ENCODE assay signal across 10 cellular contexts in the genomic region with DNA sequence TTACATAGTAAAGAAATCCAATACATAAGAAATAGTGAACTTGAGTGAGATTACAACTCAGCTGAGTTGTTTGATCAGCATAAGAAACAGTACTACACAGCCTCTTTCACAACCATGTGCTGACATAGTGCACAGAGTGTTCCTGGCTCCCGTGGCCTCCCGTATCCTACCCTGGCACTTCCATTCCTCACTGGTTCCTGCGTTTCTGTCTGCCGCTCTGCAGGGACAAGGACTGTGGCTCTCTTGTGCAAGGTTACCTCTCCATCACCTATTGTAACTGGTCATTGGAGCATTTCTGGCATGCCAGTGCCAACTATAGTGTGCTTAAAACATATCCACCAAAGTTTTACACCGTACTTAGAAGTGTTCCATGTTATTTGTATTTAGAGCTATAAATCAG. TPM values are rescaled to one million over a fixed set of nuclear protein-coding genes. Genes with fewer than 3 reads are reported as not detected.
A peak's percentile ranks its signal among the peaks of the same experiment; 100 is the strongest.
DNase-seq lines count a peak whose midpoint lies in the region; ATAC-seq and TF ChIP-seq lines count a peak whose summit lies in the region.
"Had no signal": no experiment of that assay in that cellular context is flagged by ENCODE, and none has a peak within 500 bp of the region (broad histone marks: within the 10 kb centered on the region; RNA-seq: fewer than 3 reads in every experiment).

No MANE protein-coding gene starts in this region.

- H3K4me3 ChIP-seq in Loucy (ENCODE audit: low read length, poor library complexity, severe bottlenecking) (no peak overlapping the region), lung (no peak overlapping the region)

- peaks cover 34% of the 10 kb centered on the region for H3K4me1 Mint-ChIP-seq in chondrocyte (ENCODE audit: low read depth)

- no peaks in the 10 kb centered on the region for H3K36me3 Mint-ChIP-seq in chondrocyte (ENCODE audit: low read depth)

- ATAC-seq in lung (ENCODE audit: insufficient read depth, low FRiP score), result peak; percentile 82
- no peak for ATAC-seq in HG02763 (IDR thresholded peaks at IDR 0.05; ENCODE audit: unreplicated experiment)

- H3K4me2 ChIP-seq in Loucy (ENCODE audit: low read depth, low read length, poor library complexity, severe bottlenecking), result no peak overlapping the region

- peak overlapping the region; percentile 52 for H3K27ac Mint-ChIP-seq in chondrocyte (ENCODE audit: unreplicated experiment)
- H3K27ac Mint-ChIP-seq: nephron progenitor cell had no signal

- CTCF ChIA-PET in RWPE1 (lab: Yijun Ruan, JAX), result interaction anchor here (0.5 to 1.5 kb wide), 11 partner anchors 9 to 653 kb away, joined by 3 to 9 read pairs (median 3); no protein-coding TSS in a partner anchor

- H3K4me1 ChIP-seq in Loucy (ENCODE audit: insufficient read depth, low read length, poor library complexity, severe bottlenecking), result no peaks in the 10 kb centered on the region
- peaks cover 0 to 2% of the 10 kb centered on the region in 2 donors for H3K4me1 ChIP-seq in lung (ENCODE audit: control insufficient read depth in 2 of 2, insufficient read depth in 2 of 2, low read length in 2 of 2)

- H3K4me3 Mint-ChIP-seq in chondrocyte (ENCODE audit: unreplicated experiment), result no peak overlapping the region
- H3K4me3 Mint-ChIP-seq: nephron progenitor cell had no signal

- H2AFZ ChIP-seq in Loucy (ENCODE audit: low read length), result peak overlapping the region; percentile 11; the same call in 1 of the 2 replicates

- H3K9me3 Mint-ChIP-seq in chondrocyte (ENCODE audit: low read depth), result no peaks in the 10 kb centered on the region
- H3K9me3 Mint-ChIP-seq: nephron progenitor cell had no signal

- no peaks in the 10 kb centered on the region for H3K79me2 ChIP-seq in Loucy (ENCODE audit: insufficient read depth, low read length)

- H3K36me3 ChIP-seq in Loucy (ENCODE audit: insufficient read depth, low read length), result no peaks in the 10 kb centered on the region
- no peaks in the 10 kb centered on the region for H3K36me3 ChIP-seq in lung (ENCODE audit: control insufficient read depth in 2 of 2, insufficient read depth in 2 of 2, low read length in 2 of 2)

- H3K27ac ChIP-seq in 22Rv1, result peak overlapping the region; percentile 54
- no peak overlapping the region for H3K27ac ChIP-seq in lung (ENCODE audit: low read depth in 1 of 2, low read length in 1 of 2)
- no peak overlapping the region for H3K27ac ChIP-seq in RWPE1
- H3K27ac ChIP-seq: C4-2B had no signal

- TF ChIP-seq CTCF in 22Rv1 (IDR thresholded peaks at IDR 0.05) (no peak), Loucy (conservative IDR thresholded peaks at IDR 0.05; ENCODE audit: low read length) (no peak), chondrocyte (IDR thresholded peaks at IDR 0.05) (no peak), lung (IDR thresholded peaks at IDR 0.05; ENCODE audit: control extremely low read depth, extremely low read depth) (no peak), RWPE1 (conservative IDR thresholded peaks at IDR 0.05; ENCODE audit: low read depth) (no peak)

- H3K9me3 ChIP-seq in Loucy (ENCODE audit: insufficient read depth, low read depth, low read length), result no peaks in the 10 kb centered on the region
- H3K9me3 ChIP-seq in lung (ENCODE audit: control insufficient read depth in 2 of 2, insufficient read depth in 1 of 2, low read length in 1 of 2), result no peaks in the 10 kb centered on the region

- WGBS in lung, 2 donors, result 39 to 61% methylated on average over 5 of the region's 5 CpGs

- H3K27me3 ChIP-seq in Loucy (ENCODE audit: insufficient read depth, low read length, poor library complexity, severe bottlenecking) (no peaks in the 10 kb centered on the region), lung (ENCODE audit: control insufficient read depth, insufficient read depth) (no peaks in the 10 kb centered on the region)

- DNase-seq in chondrocyte (ENCODE audit: low spot score), result no peak
- peak; percentile 38 for DNase-seq in lung (ENCODE audit: low spot score)
- no peak for DNase-seq in central memory CD4-positive, alpha-beta T cell
- no peak for DNase-seq in NCI-H2107 treated with DMSO at 0.1 percent for 48 hours (lab: John Stamatoyannopoulos, UW; ENCODE audit: unreplicated experiment)
- no peak for DNase-seq in RWPE1 (ENCODE audit: low spot score)
- DNase-seq: nephron progenitor cell had no signal

- no peaks in the 10 kb centered on the region for H3K9me2 ChIP-seq in Loucy (replicated peaks; ENCODE audit: low read depth, low read length)

- no peaks in the 10 kb centered on the region for H3F3A ChIP-seq in Loucy (ENCODE audit: low read depth)

- H4K20me1 ChIP-seq in Loucy (ENCODE audit: insufficient read depth, low read length, poor library complexity, severe bottlenecking), result no peaks in the 10 kb centered on the region

- POLR2A ChIA-PET in RWPE1 (lab: Yijun Ruan, JAX; ENCODE audit: low non-redundant PET), result no interaction called here

- no peaks in the 10 kb centered on the region for H3K27me3 Mint-ChIP-seq in chondrocyte (ENCODE audit: low read depth)

- no peak overlapping the region for H3K9ac ChIP-seq in Loucy (ENCODE audit: low read depth, low read length, poor library complexity, severe bottlenecking)

RNA-seq across cellular contexts. Expression of a gene that starts 46.3 kb away (rescaled TPM):
- total RNA-seq in chondrocyte, result 2.3 to 3.8 TPM (median 3.0 TPM) in 3 replicates
- total RNA-seq in lung, result 1 to 10 TPM; 2.2 to 8.2 TPM
- polyA plus RNA-seq in lung, result 1 to 10 TPM; 3.0 to 4.7 TPM

RNA-seq across cellular contexts. Expression of a gene that starts 46.7 kb away (rescaled TPM):
- total RNA-seq in chondrocyte (86.7 to 153 TPM (median 153 TPM) in 3 replicates), lung (10 to 100 TPM in 1 of 2 donors, 1 to 10 TPM in 1; 5.7 to 17.7 TPM)
- 1 to 10 TPM; 6.1 to 9.5 TPM for polyA plus RNA-seq in lung
